In the genomic region with DNA sequence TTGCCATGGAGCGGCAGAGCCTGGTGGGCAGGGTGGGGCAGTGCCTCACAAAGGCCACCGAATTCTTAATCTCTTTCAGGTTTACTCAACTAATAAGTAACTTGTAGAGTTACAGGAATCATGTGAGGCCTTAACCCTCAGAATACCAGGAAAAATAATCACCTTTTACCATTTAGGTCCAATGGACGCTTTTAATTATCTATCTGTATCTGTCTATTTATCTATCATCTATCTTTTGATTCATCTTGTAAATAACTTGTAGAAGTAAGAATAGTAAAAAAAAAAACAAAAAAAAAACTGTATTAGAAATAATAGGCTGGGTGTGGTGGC, we compare ENCODE assay signal across 1 cellular context.
TF ChIP-seq lines count a peak whose summit lies in the region.

No MANE protein-coding gene starts in this region.

TF ChIP-seq in GM12878, 131 proteins besides CTCF, POLR2A, EP300 and RAD21:
- TF ChIP-seq RAD51 (IDR thresholded peaks at IDR 0.05), result no peak
- TF ChIP-seq TCF3 (IDR thresholded peaks at IDR 0.05; ENCODE audit: borderline replicate concordance, insufficient read depth, low read depth, low read length), result no peak
- TF ChIP-seq TAF1 (IDR thresholded peaks at IDR 0.05; ENCODE audit: borderline replicate concordance, low read depth, low read length), result no peak
- no peak for TF ChIP-seq NFXL1 (IDR thresholded peaks at IDR 0.05; ENCODE audit: borderline replicate concordance)
- TF ChIP-seq RBBP5 (conservative IDR thresholded peaks at IDR 0.05), result no peak
- TF ChIP-seq ASH2L (IDR thresholded peaks at IDR 0.05; ENCODE audit: borderline replicate concordance, low read depth), result no peak
- no peak for TF ChIP-seq SUPT20H (IDR thresholded peaks at IDR 0.05; ENCODE audit: borderline replicate concordance, control insufficient read depth, low read depth, low read length)
- TF ChIP-seq, protein P1, sequence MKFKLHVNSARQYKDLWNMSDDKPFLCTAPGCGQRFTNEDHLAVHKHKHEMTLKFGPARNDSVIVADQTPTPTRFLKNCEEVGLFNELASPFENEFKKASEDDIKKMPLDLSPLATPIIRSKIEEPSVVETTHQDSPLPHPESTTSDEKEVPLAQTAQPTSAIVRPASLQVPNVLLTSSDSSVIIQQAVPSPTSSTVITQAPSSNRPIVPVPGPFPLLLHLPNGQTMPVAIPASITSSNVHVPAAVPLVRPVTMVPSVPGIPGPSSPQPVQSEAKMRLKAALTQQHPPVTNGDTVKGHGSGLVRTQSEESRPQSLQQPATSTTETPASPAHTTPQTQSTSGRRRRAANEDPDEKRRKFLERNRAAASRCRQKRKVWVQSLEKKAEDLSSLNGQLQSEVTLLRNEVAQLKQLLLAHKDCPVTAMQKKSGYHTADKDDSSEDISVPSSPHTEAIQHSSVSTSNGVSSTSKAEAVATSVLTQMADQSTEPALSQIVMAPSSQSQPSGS (IDR thresholded peaks at IDR 0.05; ENCODE audit: low read length), result no peak
- TF ChIP-seq CHD4 (IDR thresholded peaks at IDR 0.05), result no peak
